25 cellular contexts compared by ENCODE assay signal in genomic region chr16:17696696-17697095, GRCh38.
"Had no signal": no experiment of that assay in that cellular context is flagged by ENCODE, and none has a peak within 500 bp of the region (broad histone marks: within the 10 kb centered on the region; RNA-seq: fewer than 3 reads in every experiment).

No MANE protein-coding gene starts in this region.

- H3K9me3 ChIP-seq: MG63, SJSA1 had no signal

- H3K27ac ChIP-seq: SJSA1, SK-N-MC had no signal

- DNase-seq: IMR-90, Karpas-422, KG1, MG63, NCI-H1092 treated with DMSO at 0.1 percent for 48 hours, NCI-H1417, NCI-H1436 treated with DMSO at 0.1 percent for 48 hours, NCI-H1694, NCI-H187 treated with DMSO at 0.1 percent for 48 hours, NCI-H2029 treated with DMSO at 0.1 percent for 48 hours, NCI-H2107, NCI-H2171, NCI-H226, NCI-H446, NCI-H510A, NCI-H524 treated with DMSO at 0.1 percent for 48 hours, NCI-H69, NCI-H774, Right ventricle myocardium superior, RPMI8226, SIG-M5 had no signal

- ATAC-seq: HepG2 had no signal

- FAIRE-seq: HepG2, RCC 7860 had no signal

- H3K4me1 ChIP-seq: SJSA1 had no signal

- H3K36me3 ChIP-seq: MG63, SJSA1 had no signal

- H3K4me3 ChIP-seq: MG63, SJSA1, SK-N-MC had no signal
